ENCODE assay signal across 23 cellular contexts in genomic region chr10:50528206-50528605, GRCh38.
DNase-seq lines count a peak whose midpoint lies in the region; ATAC-seq lines count a peak whose summit lies in the region.
"Had no signal": no experiment of that assay in that cellular context is flagged by ENCODE, and none has a peak within 500 bp of the region (broad histone marks: within the 10 kb centered on the region; RNA-seq: fewer than 3 reads in every experiment).

No MANE protein-coding gene starts in this region.

- CTCF ChIA-PET in CD8-positive, alpha-beta memory T cell (lab: Charles Lee), result interaction anchor here (1.4 kb wide), 1 partner anchor 16 kb away, joined by 4 read pairs; no protein-coding TSS in a partner anchor

- H3K4me1 Mint-ChIP-seq in CD8-positive, alpha-beta memory T cell, result peaks cover 25 to 63% (median 55%) of the 10 kb centered on the region in 3 donors
- H3K4me1 Mint-ChIP-seq in immature natural killer cell, result peaks cover 29 to 44% of the 10 kb centered on the region in 2 donors
- H3K4me1 Mint-ChIP-seq in T-helper 2 cell treated with Interferon-gamma antibody and Interleukin-4, amounts not matched to agents 5 μg/mL and 100 μg/mL, for 36 hours (ENCODE audit: low read depth), result peaks cover 4% of the 10 kb centered on the region

- H3K27me3 ChIP-seq in CD8-positive, alpha-beta memory T cell (ENCODE audit: insufficient read depth, low read length, poor library complexity, severe bottlenecking), result no peaks in the 10 kb centered on the region
- H3K27me3 ChIP-seq in HUES48 (ENCODE audit: control insufficient read depth, insufficient read depth, low read length) (no peaks in the 10 kb centered on the region), MG63 (no peaks in the 10 kb centered on the region)
- H3K27me3 ChIP-seq: BE2C, SJCRH30 had no signal

- no peak overlapping the region for H3K27ac ChIP-seq in CD8-positive, alpha-beta memory T cell (ENCODE audit: low read depth, low read length)
- peak overlapping the region; percentile 2 for H3K27ac ChIP-seq in HUES48 (ENCODE audit: low read depth, low read length)
- H3K27ac ChIP-seq: HL-60, SJCRH30 had no signal

- DNase-seq in CD8-positive, alpha-beta memory T cell, result no peak
- DNase-seq in immature natural killer cell, result no peak
- no peak for DNase-seq in MG63
- DNase-seq in T-helper 2 cell treated with Interferon-gamma antibody and Interleukin-4, amounts not matched to agents 5 μg/mL and 100 μg/mL, for 36 hours (ENCODE audit: low spot score), result no peak
- no peak for DNase-seq in NCI-H1417 treated with DMSO at 0.1 percent for 48 hours (lab: John Stamatoyannopoulos, UW)
- no peak for DNase-seq in NK-92 (lab: John Stamatoyannopoulos, UW; ENCODE audit: unreplicated experiment)
- DNase-seq: BE2C; Calu3; CD4-positive, alpha-beta T cell; GF-D8; GOT3; IMR-90; Karpas-422; NCI-H1048; NCI-H1436 treated with DMSO at 0.1 percent for 48 hours; NCI-H2029; NCI-H345; NCI-H526; SJCRH30 had no signal

- H3K9me3 Mint-ChIP-seq in CD8-positive, alpha-beta memory T cell, result no peaks in the 10 kb centered on the region
- no peaks in the 10 kb centered on the region for H3K9me3 Mint-ChIP-seq in immature natural killer cell
- peaks cover 3% of the 10 kb centered on the region for H3K9me3 Mint-ChIP-seq in T-helper 2 cell treated with Interferon-gamma antibody and Interleukin-4, amounts not matched to agents 5 μg/mL and 100 μg/mL, for 36 hours
- H3K9me3 Mint-ChIP-seq: CD4-positive, alpha-beta T cell had no signal

- H3K9ac ChIP-seq in HUES48 (ENCODE audit: low read depth, low read length), result no peak overlapping the region

- H3K4me1 ChIP-seq in CD8-positive, alpha-beta memory T cell (ENCODE audit: insufficient read depth, low read length), result peaks cover 7% of the 10 kb centered on the region
- H3K4me1 ChIP-seq in HUES48 (ENCODE audit: control insufficient read depth, insufficient read depth, low read length), result peaks cover 20% of the 10 kb centered on the region
- H3K4me1 ChIP-seq: BE2C, SJCRH30 had no signal

- ATAC-seq in GM19463 (IDR thresholded peaks at IDR 0.05; ENCODE audit: unreplicated experiment), result peak; percentile 76
- ATAC-seq: HCT116 had no signal

- H3K27ac Mint-ChIP-seq in CD8-positive, alpha-beta memory T cell, result peak overlapping the region in 7 of 8 donors; percentile 10 to 55 (median 18)
- peak overlapping the region; percentile 41 to 66 (median 46) for H3K27ac Mint-ChIP-seq in immature natural killer cell
- no peak overlapping the region for H3K27ac Mint-ChIP-seq in T-helper 2 cell treated with Interferon-gamma antibody and Interleukin-4, amounts not matched to agents 5 μg/mL and 100 μg/mL, for 36 hours
- H3K27ac Mint-ChIP-seq: CD4-positive, alpha-beta T cell had no signal

- H3K36me3 ChIP-seq in CD8-positive, alpha-beta memory T cell (ENCODE audit: insufficient read depth, low read length), result no peaks in the 10 kb centered on the region
- H3K36me3 ChIP-seq in HUES48 (ENCODE audit: control insufficient read depth, insufficient read depth, low read length), result no peaks in the 10 kb centered on the region
- H3K36me3 ChIP-seq in MG63, result no peaks in the 10 kb centered on the region
- H3K36me3 ChIP-seq: BE2C, SJCRH30 had no signal

- H3K4me3 ChIP-seq in CD8-positive, alpha-beta memory T cell (ENCODE audit: low read length), result no peak overlapping the region
- H3K4me3 ChIP-seq in HUES48 (ENCODE audit: low read depth, low read length) (no peak overlapping the region), MG63 (no peak overlapping the region)
- H3K4me3 ChIP-seq: SJCRH30 had no signal

- no peaks in the 10 kb centered on the region for H3K27me3 Mint-ChIP-seq in CD8-positive, alpha-beta memory T cell
- H3K27me3 Mint-ChIP-seq in immature natural killer cell (ENCODE audit: low read depth in 3 of 3), result no peaks in the 10 kb centered on the region
- no peaks in the 10 kb centered on the region for H3K27me3 Mint-ChIP-seq in T-helper 2 cell treated with Interferon-gamma antibody and Interleukin-4, amounts not matched to agents 5 μg/mL and 100 μg/mL, for 36 hours (ENCODE audit: low read depth)
- H3K27me3 Mint-ChIP-seq: CD4-positive, alpha-beta T cell had no signal

- H3K4me3 Mint-ChIP-seq in CD8-positive, alpha-beta memory T cell, result no peak overlapping the region
- H3K4me3 Mint-ChIP-seq in immature natural killer cell, result no peak overlapping the region
- H3K4me3 Mint-ChIP-seq in T-helper 2 cell treated with Interferon-gamma antibody and Interleukin-4, amounts not matched to agents 5 μg/mL and 100 μg/mL, for 36 hours, result no peak overlapping the region
- H3K4me3 Mint-ChIP-seq: CD4-positive, alpha-beta T cell had no signal

- peaks cover 3 to 5% (median 5%) of the 10 kb centered on the region in 3 donors for H3K36me3 Mint-ChIP-seq in CD8-positive, alpha-beta memory T cell
- no peaks in the 10 kb centered on the region for H3K36me3 Mint-ChIP-seq in immature natural killer cell
- peaks cover 7% of the 10 kb centered on the region for H3K36me3 Mint-ChIP-seq in T-helper 2 cell treated with Interferon-gamma antibody and Interleukin-4, amounts not matched to agents 5 μg/mL and 100 μg/mL, for 36 hours (ENCODE audit: low read depth)

- POLR2A ChIA-PET in CD8-positive, alpha-beta memory T cell (lab: Charles Lee), result no interaction called here

- H3K9me3 ChIP-seq in CD8-positive, alpha-beta memory T cell (ENCODE audit: low read length), result no peaks in the 10 kb centered on the region
- H3K9me3 ChIP-seq in HUES48 (ENCODE audit: control insufficient read depth, insufficient read depth, low read length), result no peaks in the 10 kb centered on the region
- H3K9me3 ChIP-seq in MG63, result no peaks in the 10 kb centered on the region
- H3K9me3 ChIP-seq: BE2C, SJCRH30 had no signal
